In the genomic region with DNA sequence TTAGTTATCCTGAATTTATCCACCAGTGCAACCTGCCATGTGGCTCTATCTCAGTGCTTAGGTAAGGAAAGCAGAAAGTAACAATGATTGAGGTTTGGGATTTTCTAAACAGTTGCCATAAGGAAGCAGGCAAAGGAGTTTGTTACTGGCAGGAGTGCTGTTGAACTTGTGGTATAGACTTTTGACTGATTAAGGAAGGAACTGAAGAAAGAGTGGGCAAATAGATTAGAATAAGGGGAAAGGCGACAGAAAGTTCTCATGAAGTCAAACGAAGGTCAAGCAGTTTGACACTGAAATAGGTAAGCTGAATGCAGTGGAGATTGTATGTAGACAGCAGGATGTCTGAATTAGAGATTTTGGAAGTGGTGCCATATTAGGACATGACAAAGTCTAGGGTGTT, we compare ENCODE assay signal across 19 cellular contexts. TPM values are rescaled to one million over a fixed set of nuclear protein-coding genes. Genes with fewer than 3 reads are reported as not detected.
A peak's percentile ranks its signal among the peaks of the same experiment; 100 is the strongest.
DNase-seq lines count a peak whose midpoint lies in the region; ATAC-seq, FAIRE-seq and TF ChIP-seq lines count a peak whose summit lies in the region.
"Had no signal": no experiment of that assay in that cellular context is flagged by ENCODE, and none has a peak within 500 bp of the region (broad histone marks: within the 10 kb centered on the region; RNA-seq: fewer than 3 reads in every experiment).

No MANE protein-coding gene starts in this region.

- no peak for TF ChIP-seq CTCF in activated B cell treated with CpG ODN at 0.5 μM for 24 hours (IDR thresholded peaks at IDR 0.05)
- no peak for TF ChIP-seq CTCF in brain microvascular endothelial cell (IDR thresholded peaks at IDR 0.05; ENCODE audit: low read depth, low read length, missing control alignments)
- no peak for TF ChIP-seq CTCF in ascending aorta (IDR thresholded peaks at IDR 0.05)

- H3K27ac ChIP-seq in brain microvascular endothelial cell, result no peak overlapping the region
- no peak overlapping the region for H3K27ac ChIP-seq in ascending aorta
- H3K27ac ChIP-seq: left ventricle myocardium inferior, testis had no signal

- H3K4me1 ChIP-seq in ascending aorta, result no peaks in the 10 kb centered on the region
- H3K4me1 ChIP-seq: left ventricle myocardium inferior, testis had no signal

- in situ Hi-C loops in brain microvascular endothelial cell (cut with HindIII; ENCODE audit: low pct_ligation_motif_present, low sequenced_read_pairs), result no loop called here

- intact Hi-C loops in activated B cell treated with CpG ODN at 0.5 μM for 24 hours (cut with micrococcal nuclease), result loop anchor here (1.0 to 2.0 kb wide), 3 partner anchors 15 to 24 kb away; a partner anchor contains a TSS
- intact Hi-C loops in ascending aorta (cut with DNase I), result no loop called here

- FAIRE-seq in GM12892 (lab: Jason Lieb, UNC), result peak; percentile 94

- no peak overlapping the region for H3K4me3 ChIP-seq in brain microvascular endothelial cell (ENCODE audit: low read depth, low read length)
- H3K4me3 ChIP-seq in ascending aorta, result no peak overlapping the region
- H3K4me3 ChIP-seq: left ventricle myocardium inferior, testis had no signal

- peaks cover 87% of the 10 kb centered on the region for H3K4me1 Mint-ChIP-seq in activated B cell treated with CpG ODN at 0.5 μM for 24 hours
- H3K4me1 Mint-ChIP-seq: activated CD4-positive, alpha-beta T cell treated with anti-CD3 and anti-CD28 coated beads, Interleukin-2, amount 10 ng/mL, durations not matched to agents 7 days and 5 days; brain had no signal

- ATAC-seq in GM21367 (IDR thresholded peaks at IDR 0.05; ENCODE audit: unreplicated experiment) (peak; percentile 41), HG03135 (IDR thresholded peaks at IDR 0.05; ENCODE audit: unreplicated experiment) (peak; percentile 48), activated B cell treated with CpG ODN at 0.5 μM for 24 hours (ENCODE audit: low read depth) (peak; percentile 19), GM21360 (IDR thresholded peaks at IDR 0.05; ENCODE audit: unreplicated experiment) (no peak), HG03159 (IDR thresholded peaks at IDR 0.05; ENCODE audit: unreplicated experiment) (no peak)

- H3K36me3 Mint-ChIP-seq in activated B cell treated with CpG ODN at 0.5 μM for 24 hours (ENCODE audit: low read depth), result no peaks in the 10 kb centered on the region
- H3K36me3 Mint-ChIP-seq: brain had no signal

- peak overlapping the region; percentile 15 for H3K4me3 Mint-ChIP-seq in activated B cell treated with CpG ODN at 0.5 μM for 24 hours
- H3K4me3 Mint-ChIP-seq: activated CD4-positive, alpha-beta T cell treated with anti-CD3 and anti-CD28 coated beads, Interleukin-2, amount 10 ng/mL, durations not matched to agents 7 days and 5 days; brain; T-helper 2 cell treated with Interferon-gamma antibody and Interleukin-4, amounts not matched to agents 5 μg/mL and 100 μg/mL, for 36 hours had no signal

- no peak for DNase-seq in GM12892 (ENCODE audit: insufficient read length)
- no peak for DNase-seq in activated B cell treated with CpG ODN at 0.5 μM for 24 hours
- no peak for DNase-seq in brain microvascular endothelial cell
- no peak for DNase-seq in ascending aorta (ENCODE audit: low spot score in 2 of 2)
- DNase-seq: activated CD4-positive, alpha-beta T cell treated with anti-CD3 and anti-CD28 coated beads, Interleukin-2, amount 10 ng/mL, durations not matched to agents 7 days and 5 days; activated naive CD4-positive, alpha-beta T cell treated with Interleukin-2 at 50 U/mL for 16 hours; DMS153; left ventricle myocardium inferior; NCI-H1694; SHP77 treated with DMSO at 0.1 percent for 48 hours; testis had no signal

- CTCF ChIA-PET in activated B cell treated with CpG ODN at 0.5 μM for 24 hours (lab: Charles Lee), result interaction anchor here (3.9 kb wide), 1 partner anchor 25 kb away, joined by 14 read pairs; no protein-coding TSS in a partner anchor

- H3K27me3 ChIP-seq in brain microvascular endothelial cell (replicated peaks), result no peaks in the 10 kb centered on the region
- H3K27me3 ChIP-seq in ascending aorta, result no peaks in the 10 kb centered on the region
- H3K27me3 ChIP-seq: testis had no signal

- H3K36me3 ChIP-seq in brain microvascular endothelial cell (replicated peaks) (no peaks in the 10 kb centered on the region), ascending aorta (no peaks in the 10 kb centered on the region)
- H3K36me3 ChIP-seq: left ventricle myocardium inferior had no signal

- POLR2A ChIA-PET in activated B cell treated with CpG ODN at 0.5 μM for 24 hours (lab: Charles Lee), result interaction anchor here (0.7 to 3.5 kb wide), 9 partner anchors 9 to 109 kb away, joined by 4 to 39 read pairs (median 7); a partner anchor contains a TSS

- no peaks in the 10 kb centered on the region for H3K27me3 Mint-ChIP-seq in activated B cell treated with CpG ODN at 0.5 μM for 24 hours

- H3K9me3 ChIP-seq in ascending aorta, result no peaks in the 10 kb centered on the region
- H3K9me3 ChIP-seq: left ventricle myocardium inferior, testis had no signal

- no peaks in the 10 kb centered on the region for H3K9me3 Mint-ChIP-seq in activated B cell treated with CpG ODN at 0.5 μM for 24 hours
- H3K9me3 Mint-ChIP-seq: activated CD4-positive, alpha-beta T cell treated with anti-CD3 and anti-CD28 coated beads, Interleukin-2, amount 10 ng/mL, durations not matched to agents 7 days and 5 days; T-helper 2 cell treated with Interferon-gamma antibody and Interleukin-4, amounts not matched to agents 5 μg/mL and 100 μg/mL, for 36 hours had no signal

- no peak for TF ChIP-seq POLR2A in GM12892 (IDR thresholded peaks at IDR 0.05; ENCODE audit: low read depth, low read length)

- peak overlapping the region; percentile 74 for H3K27ac Mint-ChIP-seq in activated B cell treated with CpG ODN at 0.5 μM for 24 hours
- H3K27ac Mint-ChIP-seq: activated CD4-positive, alpha-beta T cell treated with anti-CD3 and anti-CD28 coated beads, Interleukin-2, amount 10 ng/mL, durations not matched to agents 7 days and 5 days; brain; T-helper 2 cell treated with Interferon-gamma antibody and Interleukin-4, amounts not matched to agents 5 μg/mL and 100 μg/mL, for 36 hours had no signal

RNA-seq across cellular contexts. Expression of a gene that starts 24.2 kb away (rescaled TPM):
- polyA plus RNA-seq in GM12892 (2012; ENCODE audit: missing spikeins), result 90.6 TPM
- total RNA-seq in activated B cell treated with CpG ODN at 0.5 μM for 24 hours (30.7 and 34.1 TPM in 2 replicates), ascending aorta (not detected)
- total RNA-seq: activated CD4-positive, alpha-beta T cell treated with anti-CD3 and anti-CD28 coated beads, Interleukin-2, amount 10 ng/mL, durations not matched to agents 7 days and 5 days; left ventricle myocardium inferior; M059J; osteoblast had no signal

Comparison
In these comparisons a context has a peak if more than half of its experiments do, and no peak if none do; other contexts are left out.
1. ATAC-seq: peak in GM21367 (single experiment), HG03135 (single experiment) and activated B cell treated with CpG ODN at 0.5 μM for 24 hours (single experiment); none in GM21360 (single experiment) and HG03159 (single experiment).
2. RNA of a gene that starts 24.2 kb away (total RNA-seq): 30.7 to 34.1 TPM in activated B cell treated with CpG ODN at 0.5 μM for 24 hours; not detected in ascending aorta (single experiment); every median in the first group is over 10 times any median in the second.